ENCODE assay signal across 16 cellular contexts in genomic region chr11:78295991-78296930, GRCh38.
DNase-seq lines count a peak whose midpoint lies in the region; ATAC-seq, FAIRE-seq and TF ChIP-seq lines count a peak whose summit lies in the region.
"Had no signal": no experiment of that assay in that cellular context is flagged by ENCODE, and none has a peak within 500 bp of the region (broad histone marks: within the 10 kb centered on the region; RNA-seq: fewer than 3 reads in every experiment).

No MANE protein-coding gene starts in this region.

- peak overlapping the region; percentile 30; the same call in 1 of the 2 replicates for H3K4me2 ChIP-seq in K562 (ENCODE audit: insufficient read depth, low read length)
- H3K4me2 ChIP-seq: GM23338 had no signal

- H3K27ac ChIP-seq in K562 (ENCODE audit: extremely low read depth, low read depth, low read length), result peak overlapping the region; percentile 71
- H3K27ac ChIP-seq in colonic mucosa, result no peak overlapping the region
- H3K27ac ChIP-seq: SJSA1 had no signal

- DNase-seq in AG10803 (ENCODE audit: low read depth) (peak; percentile 21), MG63 (peak; percentile 9), K562 (ENCODE audit: extremely low read depth in 1 of 4, low spot score in 3 of 4) (peak in 1 of 4 experiments; percentile 74), myocyte (ENCODE audit: low read depth) (peak; percentile 66), colonic mucosa (no peak), HT-29 (ENCODE audit: low spot score) (no peak)
- DNase-seq: activated B cell treated with CpG ODN at 0.5 μM for 24 hours; hippocampal formation; KBM-7; NCI-H1436 treated with DMSO at 0.1 percent for 48 hours; stimulated activated CD4-positive, alpha-beta T cell treated with anti-CD3 and anti-CD28 coated beads, Interleukin-12 subunit alpha, Interleukin-12 subunit beta, amount 100 ng/mL, for 4 hours had no signal

- no peak overlapping the region for H3K27ac Mint-ChIP-seq in activated T-helper 17 cell treated with anti-CD3 and anti-CD28 coated beads, Interleukin-2, amount 50 U/mL, for 72 hours
- H3K27ac Mint-ChIP-seq: activated B cell treated with CpG ODN at 0.5 μM for 24 hours; activated naive CD4-positive, alpha-beta T cell treated with anti-CD3 and anti-CD28 coated beads, Interleukin-2, amount 50 U/mL, for 24 hours; GM23338 had no signal

- H3K9ac ChIP-seq in K562 (ENCODE audit: insufficient read depth in 1 of 2, low read depth in 2 of 2, low read length in 2 of 2) (peak overlapping the region; percentile 29 to 46; a peak in 3 of 4 replicates), colonic mucosa (ENCODE audit: low read depth in 2 of 2, low read length in 2 of 2) (no peak overlapping the region)

- peak; percentile 44 for FAIRE-seq in K562 (lab: Jason Lieb, UNC)

- TF ChIP-seq EP300 in K562 (IDR thresholded peaks at IDR 0.05; ENCODE audit: low read length), result no peak

- H3K4me3 Mint-ChIP-seq in activated T-helper 17 cell treated with anti-CD3 and anti-CD28 coated beads, Interleukin-2, amount 50 U/mL, for 72 hours, result no peak overlapping the region
- H3K4me3 Mint-ChIP-seq: activated B cell treated with CpG ODN at 0.5 μM for 24 hours; activated naive CD4-positive, alpha-beta T cell treated with anti-CD3 and anti-CD28 coated beads, Interleukin-2, amount 50 U/mL, for 24 hours; GM23338 had no signal

- H2AFZ ChIP-seq in K562 (ENCODE audit: low read depth, low read length), result peak overlapping the region; percentile 51
- H2AFZ ChIP-seq: GM23338 had no signal

- no TSS peak for BruUV-seq in K562 (replicated peaks; lab: Mats Ljungman, UMichigan)

- H3K27me3 Mint-ChIP-seq in activated T-helper 17 cell treated with anti-CD3 and anti-CD28 coated beads, Interleukin-2, amount 50 U/mL, for 72 hours, result no peaks in the 10 kb centered on the region
- H3K27me3 Mint-ChIP-seq: activated B cell treated with CpG ODN at 0.5 μM for 24 hours; activated naive CD4-positive, alpha-beta T cell treated with anti-CD3 and anti-CD28 coated beads, Interleukin-2, amount 50 U/mL, for 24 hours had no signal

- H3K4me1 Mint-ChIP-seq in activated T-helper 17 cell treated with anti-CD3 and anti-CD28 coated beads, Interleukin-2, amount 50 U/mL, for 72 hours, result peaks cover 12% of the 10 kb centered on the region
- H3K4me1 Mint-ChIP-seq: GM23338 had no signal

- intact Hi-C loops in K562 (cut with micrococcal nuclease), result loop anchor here (10.0 kb wide), 2 partner anchors 211 to 269 kb away; no protein-coding TSS in a partner anchor
- intact Hi-C loops in colonic mucosa (cut with DNase I), result no loop called here

- no peak for TF ChIP-seq RAD21 in K562 (CRISPR knock-in tag; conservative IDR thresholded peaks at IDR 0.05 in 1 of 2, IDR thresholded peaks at IDR 0.05 in 1 of 2)

- H3K9me1 ChIP-seq in K562 (ENCODE audit: control insufficient read depth, insufficient read depth, low read length), result no peaks in the 10 kb centered on the region

- H3K36me3 ChIP-seq in MG63 (no peaks in the 10 kb centered on the region), K562 (ENCODE audit: control insufficient read depth, insufficient read depth, low read length) (peaks cover 3% of the 10 kb centered on the region; the same call in 2 of the 3 replicates), colonic mucosa (no peaks in the 10 kb centered on the region)
- H3K36me3 ChIP-seq: SJSA1 had no signal

- no peaks in the 10 kb centered on the region for H3K36me3 Mint-ChIP-seq in activated T-helper 17 cell treated with anti-CD3 and anti-CD28 coated beads, Interleukin-2, amount 50 U/mL, for 72 hours (ENCODE audit: low read depth)

- H3K4me3 ChIP-seq in AG10803 (ENCODE audit: low read length) (no peak overlapping the region), MG63 (no peak overlapping the region), K562 (no peak overlapping the region), colonic mucosa (no peak overlapping the region)
- H3K4me3 ChIP-seq: GM23338, SJSA1 had no signal

- no peaks in the 10 kb centered on the region for H4K20me1 ChIP-seq in K562 (replicated peaks; ENCODE audit: control insufficient read depth, insufficient read depth, low read length)

- peaks cover 64% of the 10 kb centered on the region for H3K79me2 ChIP-seq in K562 (ENCODE audit: control insufficient read depth, insufficient read depth, low read length)

- no peak for TF ChIP-seq POLR2A in K562 (conservative IDR thresholded peaks at IDR 0.05)

- in situ Hi-C loops in K562 (cut with MboI), result no loop called here

- peak; percentile 64 for ATAC-seq in K562
- ATAC-seq in activated T-helper 17 cell treated with anti-CD3 and anti-CD28 coated beads, Interleukin-2, amount 50 U/mL, for 72 hours (replicated peaks), result no peak
- ATAC-seq in GM19324 (IDR thresholded peaks at IDR 0.05; ENCODE audit: low FRiP score, unreplicated experiment), result no peak
- ATAC-seq: GM23338 had no signal

- CTCF ChIA-PET in K562 (lab: Yijun Ruan, JAX; ENCODE audit: low intra/inter-chr PET ratio), result interaction anchor here (0.7 kb wide), 1 partner anchor 121 kb away, joined by 3 read pairs; the partner anchor contains the start of gene GAB2

- H3K27me3 ChIP-seq in MG63, result no peaks in the 10 kb centered on the region
- H3K27me3 ChIP-seq in K562 (ENCODE audit: control insufficient read depth in 2 of 2, insufficient read depth in 2 of 2, low read length in 2 of 2), result no peaks in the 10 kb centered on the region
- H3K27me3 ChIP-seq in colonic mucosa, result no peaks in the 10 kb centered on the region
- H3K27me3 ChIP-seq: SJSA1 had no signal

- 32% methylated on average over 8 of the region's 8 CpGs for WGBS in K562 (ENCODE audit: insufficient coverage, low coverage, missing lambda C conversion rate)

- no peaks in the 10 kb centered on the region for H3K9me3 ChIP-seq in MG63
- no peaks in the 10 kb centered on the region for H3K9me3 ChIP-seq in K562 (replicated peaks; ENCODE audit: control insufficient read depth, insufficient read depth, low read depth, low read length)
- H3K9me3 ChIP-seq in colonic mucosa, result no peaks in the 10 kb centered on the region
- H3K9me3 ChIP-seq: SJSA1 had no signal

- H3K4me1 ChIP-seq in K562 (replicated peaks in 1 of 2; ENCODE audit: control insufficient read depth in 2 of 2, insufficient read depth in 2 of 2, low read length in 2 of 2) (peaks cover 10 to 63% of the 10 kb centered on the region in 2 experiments), colonic mucosa (no peaks in the 10 kb centered on the region)
- H3K4me1 ChIP-seq: SJSA1 had no signal

- POLR2A ChIA-PET in K562 (lab: Yijun Ruan, JAX), result interaction anchor here (1.0 to 1.1 kb wide), 2 partner anchors 10 to 12 kb away, joined by 3 to 4 read pairs; no protein-coding TSS in a partner anchor

- no peak for TF ChIP-seq CTCF in AG10803 (conservative IDR thresholded peaks at IDR 0.05; ENCODE audit: low read length)
- no peak for TF ChIP-seq CTCF in K562 (IDR thresholded peaks at IDR 0.05 in 2 of 3, conservative IDR thresholded peaks at IDR 0.05 in 1 of 3; ENCODE audit: insufficient read depth in 2 of 3, low read depth in 1 of 3, low read length in 3 of 3)
- TF ChIP-seq CTCF in colonic mucosa (IDR thresholded peaks at IDR 0.05), result no peak

- no peaks in the 10 kb centered on the region for H3K9me3 Mint-ChIP-seq in activated T-helper 17 cell treated with anti-CD3 and anti-CD28 coated beads, Interleukin-2, amount 50 U/mL, for 72 hours
- H3K9me3 Mint-ChIP-seq: activated B cell treated with CpG ODN at 0.5 μM for 24 hours; activated naive CD4-positive, alpha-beta T cell treated with anti-CD3 and anti-CD28 coated beads, Interleukin-2, amount 50 U/mL, for 24 hours; GM23338 had no signal

TF ChIP-seq in K562, 482 proteins besides CTCF, POLR2A, EP300 and RAD21 (continues in another document):
- TF ChIP-seq ATF3 (IDR thresholded peaks at IDR 0.05) (peak; percentile 35; the same call in 1 of the 2 replicates), ATF3 (CRISPR knock-in tag; conservative IDR thresholded peaks at IDR 0.05) (no peak), CREB3 (tag; conservative IDR thresholded peaks at IDR 0.05; ENCODE audit: low read depth) (0 out of 2 replicates have a peak, but pooled peaks have one; percentile 8), HMBOX1 (IDR thresholded peaks at IDR 0.05) (0 out of 2 replicates have a peak, but pooled peaks have one; percentile 16), TRIM24 (IDR thresholded peaks at IDR 0.05) (0 out of 4 replicates have a peak, but pooled peaks of 1 of the 2 experiments have one; percentile 5), KDM4B (IDR thresholded peaks at IDR 0.05; ENCODE audit: borderline replicate concordance in 2 of 2, low read depth in 1 of 2) (0 out of 4 replicates have a peak, but pooled peaks of 1 of the 2 experiments have one; percentile 72), CXXC5 (CRISPR knock-in tag; IDR thresholded peaks at IDR 0.05) (peak; percentile 18; the same call in 1 of the 2 replicates), MYC (IDR thresholded peaks at IDR 0.05; ENCODE audit: low read depth, low read length) (0 out of 2 replicates have a peak, but pooled peaks have one; percentile 9), MYC (CRISPR knock-in tag; IDR thresholded peaks at IDR 0.05; ENCODE audit: borderline replicate concordance, low read depth) (no peak)

Comparison
In these comparisons a context has a peak if more than half of its experiments do, and no peak if none do; other contexts are left out.
1. DNase-seq: peak in AG10803 (single experiment), MG63 (single experiment) and myocyte (single experiment); none in colonic mucosa (single experiment) and HT-29 (single experiment).
2. H3K9ac ChIP-seq: peak in K562 (2 of 2); none in colonic mucosa (0 of 2).